In the genomic region with DNA sequence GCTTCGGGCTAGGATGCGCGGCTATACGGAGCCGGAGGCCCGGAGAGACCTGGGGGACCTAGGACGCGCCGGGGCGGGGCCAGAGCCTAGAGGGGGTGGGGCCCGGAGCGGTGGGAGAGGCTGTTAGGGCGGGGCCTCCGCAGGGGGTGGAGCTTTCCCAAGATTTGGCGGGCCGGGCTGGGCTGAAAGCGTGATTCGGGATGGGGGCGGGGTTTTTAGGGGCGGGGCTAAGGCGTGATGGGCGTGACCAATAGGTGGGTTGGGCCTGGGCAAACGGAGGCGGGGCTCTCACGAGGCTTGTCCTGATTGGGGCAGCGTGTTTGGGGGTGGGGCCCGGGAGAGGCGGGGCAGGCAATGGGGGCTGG, we compare ENCODE assay signal across 8 cellular contexts. TPM values are rescaled to one million over a fixed set of nuclear protein-coding genes. Genes with fewer than 3 reads are reported as not detected.
DNase-seq lines count a peak whose midpoint lies in the region; ATAC-seq and TF ChIP-seq lines count a peak whose summit lies in the region.

No MANE protein-coding gene starts in this region.

- peak overlapping the region; percentile 95 for H3K27ac Mint-ChIP-seq in T-helper 17 cell
- H3K27ac Mint-ChIP-seq in progenitor cell of endocrine pancreas = peak overlapping the region; percentile 78

- ATAC-seq in HG02798 (IDR thresholded peaks at IDR 0.05; ENCODE audit: poor library complexity, unreplicated experiment) = peak; percentile 40
- ATAC-seq in T-helper 17 cell = peak; percentile 71
- peak; percentile 88 for ATAC-seq in upper lobe of right lung

- no peaks in the 10 kb centered on the region for H3K27me3 ChIP-seq in left ventricle myocardium inferior (ENCODE audit: low read depth)
- no peaks in the 10 kb centered on the region for H3K27me3 ChIP-seq in upper lobe of right lung

- H3K27me3 Mint-ChIP-seq in T-helper 17 cell (no peaks in the 10 kb centered on the region), progenitor cell of endocrine pancreas (no peaks in the 10 kb centered on the region)

- peak overlapping the region; percentile 75 for H3K4me3 ChIP-seq in GM12875 (ENCODE audit: low read depth, low read length)
- peak overlapping the region; percentile 96 for H3K4me3 ChIP-seq in left ventricle myocardium inferior
- peak overlapping the region; percentile 83 for H3K4me3 ChIP-seq in upper lobe of right lung

- H3K36me3 Mint-ChIP-seq in T-helper 17 cell (ENCODE audit: low read depth) (no peaks in the 10 kb centered on the region), progenitor cell of endocrine pancreas (ENCODE audit: insufficient read depth) (peaks cover 6% of the 10 kb centered on the region)

- H3K4me1 ChIP-seq in left ventricle myocardium inferior = peaks cover 63% of the 10 kb centered on the region
- peaks cover 56% of the 10 kb centered on the region for H3K4me1 ChIP-seq in upper lobe of right lung

- intact Hi-C loops in left ventricle myocardium inferior (cut with micrococcal nuclease) (no loop called here), upper lobe of right lung (cut with DNase I) (no loop called here)

- no peaks in the 10 kb centered on the region for H3K9me3 ChIP-seq in T-helper 17 cell (ENCODE audit: control insufficient read depth, low read length, poor library complexity, severe bottlenecking)
- peaks cover 3% of the 10 kb centered on the region for H3K9me3 ChIP-seq in left ventricle myocardium inferior (replicated peaks)
- H3K9me3 ChIP-seq in upper lobe of right lung = no peaks in the 10 kb centered on the region

- TF ChIP-seq CTCF in GM12875 (IDR thresholded peaks at IDR 0.05; ENCODE audit: borderline replicate concordance, insufficient read depth, low read depth, low read length) = no peak
- TF ChIP-seq CTCF in left ventricle myocardium inferior (IDR thresholded peaks at IDR 0.05; ENCODE audit: borderline replicate concordance) = no peak
- no peak for TF ChIP-seq CTCF in progenitor cell of endocrine pancreas (IDR thresholded peaks at IDR 0.05; ENCODE audit: unreplicated experiment)
- TF ChIP-seq CTCF in upper lobe of right lung (IDR thresholded peaks at IDR 0.05) = no peak

- DNase-seq in NCI-H1436 (lab: John Stamatoyannopoulos, UW) = peak; percentile 91
- peak; percentile 86 to 90 (median 88) for DNase-seq in T-helper 17 cell
- DNase-seq in amygdala (lab: John Stamatoyannopoulos, UW) = peak in 55 of 56 donors; percentile 66 to 98 (median 94)
- DNase-seq in left ventricle myocardium inferior = peak; percentile 96
- peak; percentile 96 for DNase-seq in progenitor cell of endocrine pancreas (ENCODE audit: low spot score, unreplicated experiment)
- DNase-seq in upper lobe of right lung = peak; percentile 98

- peaks cover 9% of the 10 kb centered on the region for H3K36me3 ChIP-seq in left ventricle myocardium inferior
- no peaks in the 10 kb centered on the region for H3K36me3 ChIP-seq in upper lobe of right lung

- H3K9me3 Mint-ChIP-seq in progenitor cell of endocrine pancreas (ENCODE audit: low read depth) = peaks cover 4% of the 10 kb centered on the region

- H3K4me3 Mint-ChIP-seq in T-helper 17 cell (peak overlapping the region; percentile 97), progenitor cell of endocrine pancreas (ENCODE audit: low read depth) (peak overlapping the region; percentile 69)

- peaks cover 19% of the 10 kb centered on the region for H3K4me1 Mint-ChIP-seq in T-helper 17 cell
- peaks cover 31% of the 10 kb centered on the region for H3K4me1 Mint-ChIP-seq in progenitor cell of endocrine pancreas (ENCODE audit: low read depth)

- H3K27ac ChIP-seq in left ventricle myocardium inferior (replicated peaks) = peak overlapping the region; percentile 100
- peak overlapping the region; percentile 100 for H3K27ac ChIP-seq in upper lobe of right lung

RNA-seq across cellular contexts. Expression of a gene that starts 0.4 kb away (rescaled TPM):
- total RNA-seq in T-helper 17 cell (10 to 100 TPM; 81.6 to 90.1 TPM), left ventricle myocardium inferior (157 TPM), progenitor cell of endocrine pancreas (180 and 191 TPM in 2 replicates), upper lobe of right lung (114 TPM)

RNA-seq across cellular contexts. Expression of a gene that starts 22.5 kb away (rescaled TPM):
- total RNA-seq in T-helper 17 cell (100 to 1,000 TPM in 1 of 2 donors, 10 to 100 TPM in 1; 26.9 to 108 TPM), left ventricle myocardium inferior (109 TPM), progenitor cell of endocrine pancreas (21.3 and 23.0 TPM in 2 replicates), upper lobe of right lung (58.7 TPM)

RNA-seq across cellular contexts. Expression of a gene that starts 26.6 kb away (rescaled TPM):
- total RNA-seq in T-helper 17 cell = not detected
- total RNA-seq in left ventricle myocardium inferior = 8.4 TPM
- total RNA-seq in progenitor cell of endocrine pancreas = 0.77 and 1.1 TPM in 2 replicates
- total RNA-seq in upper lobe of right lung = 6.3 TPM

RNA-seq across cellular contexts. Expression of a gene that starts 47.5 kb away (rescaled TPM):
- total RNA-seq in T-helper 17 cell = 1 to 10 TPM; 2.6 to 2.9 TPM
- 19.9 TPM for total RNA-seq in left ventricle myocardium inferior
- total RNA-seq in progenitor cell of endocrine pancreas = 0.36 and 0.91 TPM in 2 replicates
- total RNA-seq in upper lobe of right lung = 54.0 TPM

RNA-seq across cellular contexts. Expression of a gene that starts 54.2 kb away (rescaled TPM):
- 100 to 1,000 TPM; 248 to 259 TPM for total RNA-seq in T-helper 17 cell
- total RNA-seq in left ventricle myocardium inferior = 104 TPM
- total RNA-seq in progenitor cell of endocrine pancreas = 320 and 333 TPM in 2 replicates
- 131 TPM for total RNA-seq in upper lobe of right lung

Comparison
In these comparisons a context has a peak if more than half of its experiments do, and no peak if none do; other contexts are left out.
1. Peak in every context shown above with its lines: DNase-seq, ATAC-seq, H3K4me3 ChIP-seq and H3K27ac ChIP-seq.